1 cellular context compared by ENCODE assay signal in genomic region chr2:119672161-119672862, GRCh38.
TF ChIP-seq lines count a peak whose summit lies in the region.

No MANE protein-coding gene starts in this region.

TF ChIP-seq in WTC11, 78 proteins besides CTCF, POLR2A, EP300 and RAD21 (continued from another document):
- TF ChIP-seq ZNF281 (CRISPR knock-in tag; IDR thresholded peaks at IDR 0.05), result no peak
- no peak for TF ChIP-seq CBFB (CRISPR knock-in tag; IDR thresholded peaks at IDR 0.05; ENCODE audit: low read depth)
- TF ChIP-seq IRF2 (CRISPR knock-in tag; IDR thresholded peaks at IDR 0.05; ENCODE audit: borderline replicate concordance, low read depth), result no peak
- no peak for TF ChIP-seq ZNF232 (CRISPR knock-in tag; IDR thresholded peaks at IDR 0.05)
- no peak for TF ChIP-seq FOXK1 (CRISPR knock-in tag; IDR thresholded peaks at IDR 0.05)
- no peak for TF ChIP-seq ZNF317 (CRISPR knock-in tag; IDR thresholded peaks at IDR 0.05; ENCODE audit: borderline replicate concordance, low read depth)
- TF ChIP-seq SP1 (CRISPR knock-in tag; conservative IDR thresholded peaks at IDR 0.05), result no peak
- no peak for TF ChIP-seq CREB1 (CRISPR knock-in tag; IDR thresholded peaks at IDR 0.05)
- no peak for TF ChIP-seq ZNF425 (CRISPR knock-in tag; conservative IDR thresholded peaks at IDR 0.05)
- no peak for TF ChIP-seq MLX (CRISPR knock-in tag; IDR thresholded peaks at IDR 0.05)
- TF ChIP-seq MXD4 (CRISPR knock-in tag; IDR thresholded peaks at IDR 0.05; ENCODE audit: borderline replicate concordance), result no peak
- no peak for TF ChIP-seq FOXJ3 (CRISPR knock-in tag; IDR thresholded peaks at IDR 0.05; ENCODE audit: borderline replicate concordance)
- TF ChIP-seq ZNF396 (CRISPR knock-in tag; IDR thresholded peaks at IDR 0.05; ENCODE audit: borderline replicate concordance), result no peak
- TF ChIP-seq ESRRA (CRISPR knock-in tag; IDR thresholded peaks at IDR 0.05; ENCODE audit: borderline replicate concordance), result no peak
